ENCODE assay signal across 8 cellular contexts in the genomic region with DNA sequence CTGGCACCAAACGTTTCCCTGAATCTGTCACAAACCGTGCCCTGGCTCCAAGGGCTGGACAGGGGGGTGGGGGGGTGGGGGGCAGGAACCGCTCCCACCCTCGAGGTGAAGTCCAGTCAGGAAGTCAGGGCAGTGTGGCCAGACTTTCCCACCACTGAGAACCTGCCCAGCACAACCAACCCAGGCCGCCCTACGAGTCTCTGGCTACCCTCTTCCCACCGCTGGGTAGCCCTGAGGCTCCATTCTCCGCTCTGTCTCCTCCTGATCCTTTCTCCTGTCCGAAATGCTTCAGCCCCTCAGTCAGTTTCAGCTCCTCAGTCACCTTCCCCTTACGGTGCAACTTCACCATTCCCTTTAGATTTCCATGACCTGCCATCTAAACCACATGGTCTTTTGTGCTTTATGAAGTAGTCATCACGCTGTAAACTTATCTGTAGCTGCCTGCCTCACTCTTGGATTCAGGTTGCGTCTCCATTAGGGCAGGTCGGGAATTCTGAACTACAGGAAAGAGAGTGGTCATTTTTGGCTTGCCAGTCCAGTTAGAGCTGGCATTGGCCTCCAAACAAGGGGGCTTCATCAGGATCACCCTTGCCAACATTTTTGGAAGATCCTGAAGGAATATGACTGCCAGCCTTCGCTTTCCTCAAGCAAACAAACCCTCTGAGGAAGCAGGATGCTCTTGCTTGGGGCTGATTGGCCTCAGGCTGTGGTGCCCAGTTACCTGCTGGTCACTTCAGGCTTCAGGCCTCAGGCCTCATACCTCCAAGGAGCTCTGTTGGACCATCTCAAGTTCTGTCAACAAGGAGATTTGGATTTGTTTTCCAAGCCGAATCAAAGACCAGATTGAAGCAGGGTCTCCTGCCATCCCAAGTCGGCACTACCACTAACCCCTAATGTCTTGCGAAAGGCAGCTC. TPM values are rescaled to one million over a fixed set of nuclear protein-coding genes. Genes with fewer than 3 reads are reported as not detected.
DNase-seq lines count a peak whose midpoint lies in the region; ATAC-seq and TF ChIP-seq lines count a peak whose summit lies in the region.

No MANE protein-coding gene starts in this region.

- no peaks in the 10 kb centered on the region for H3K27me3 Mint-ChIP-seq in T-helper 17 cell

- TF ChIP-seq POLR2A in gastroesophageal sphincter (IDR thresholded peaks at IDR 0.05) (no peak), sigmoid colon (IDR thresholded peaks at IDR 0.05) (no peak)

- no peaks in the 10 kb centered on the region for H3K27me3 ChIP-seq in gastroesophageal sphincter
- H3K27me3 ChIP-seq in sigmoid colon = no peaks in the 10 kb centered on the region

- ATAC-seq in GM18502 (IDR thresholded peaks at IDR 0.05; ENCODE audit: poor library complexity, unreplicated experiment) (peak; percentile 1), T-helper 17 cell (no peak), gastroesophageal sphincter (no peak)

- TF ChIP-seq EP300 in gastroesophageal sphincter (IDR thresholded peaks at IDR 0.05) (no peak), sigmoid colon (IDR thresholded peaks at IDR 0.05) (no peak)

- TF ChIP-seq CTCF in gastroesophageal sphincter (IDR thresholded peaks at IDR 0.05) = no peak
- no peak for TF ChIP-seq CTCF in sigmoid colon (IDR thresholded peaks at IDR 0.05)

- H3K4me3 ChIP-seq in gastroesophageal sphincter (peak overlapping the region; percentile 49 to 64), sigmoid colon (peak overlapping the region; percentile 59 to 88 (median 80))

- DNase-seq in T-helper 17 cell (no peak), sigmoid colon (no peak), NCI-H526 treated with DMSO at 0.1 percent for 48 hours (lab: John Stamatoyannopoulos, UW) (no peak), epidermal melanocyte (ENCODE audit: insufficient read length, low spot score) (no peak)
- DNase-seq in effector CD8-positive, alpha-beta T cell (lab: John Stamatoyannopoulos, UW) = no peak
- DNase-seq in stimulated activated naive CD4-positive, alpha-beta T cell treated with Interleukin-2 at 50 U/mL for 16 hours (lab: John Stamatoyannopoulos, UW) = no peak

- H3K4me3 Mint-ChIP-seq in T-helper 17 cell = peak overlapping the region; percentile 98

- H3K9me3 ChIP-seq in T-helper 17 cell (ENCODE audit: control insufficient read depth, low read length, poor library complexity, severe bottlenecking) (no peaks in the 10 kb centered on the region), gastroesophageal sphincter (no peaks in the 10 kb centered on the region), sigmoid colon (no peaks in the 10 kb centered on the region)

- H3K27ac ChIP-seq in gastroesophageal sphincter (peak overlapping the region; percentile 25 to 94 (median 87)), sigmoid colon (peak overlapping the region; percentile 81 to 91 (median 89))

- H3K36me3 Mint-ChIP-seq in T-helper 17 cell (ENCODE audit: low read depth) = peaks cover 6% of the 10 kb centered on the region

- H3K4me1 ChIP-seq in gastroesophageal sphincter (peaks cover 0 to 44% (median 13%) of the 10 kb centered on the region in 3 donors), sigmoid colon (peaks cover 0 to 41% (median 38%) of the 10 kb centered on the region in 4 donors)

- H3K36me3 ChIP-seq in gastroesophageal sphincter (peaks cover 0 to 24% of the 10 kb centered on the region in 2 donors), sigmoid colon (peaks cover 0 to 14% (median 0%) of the 10 kb centered on the region in 4 donors)

- intact Hi-C loops in sigmoid colon (cut with DNase I) = loop anchor here (2.0 to 5.0 kb wide), 4 partner anchors 52 to 254 kb away; partner anchors contain the start of genes KIF24, NUDT2, UBAP1 and UBAP2

- H3K27ac Mint-ChIP-seq in T-helper 17 cell = peak overlapping the region; percentile 95

- WGBS in gastroesophageal sphincter (ENCODE audit: low coverage in 1 of 2), 2 donors = 75 to 98% methylated on average over 4 to 14 of the region's 17 CpGs
- WGBS in sigmoid colon, 2 donors = 75 to 77% methylated on average over 17 of the region's 17 CpGs

- H3K4me1 Mint-ChIP-seq in T-helper 17 cell = peaks cover 36% of the 10 kb centered on the region

RNA-seq across cellular contexts. Expression of gene DCAF12, which starts 0.8 kb away (rescaled TPM):
- total RNA-seq in T-helper 17 cell = 10 to 100 TPM; 14.8 TPM
- 10 to 100 TPM; 17.0 to 27.5 (median 24.4) TPM for total RNA-seq in gastroesophageal sphincter
- total RNA-seq in sigmoid colon = 10 to 100 TPM; 14.3 to 25.2 (median 20.2) TPM
- polyA plus RNA-seq in sigmoid colon = 10 to 100 TPM; 21.6 to 33.8 (median 28.2) TPM

RNA-seq across cellular contexts. Expression of gene UBAP1, which starts 51.6 kb away (rescaled TPM):
- total RNA-seq in T-helper 17 cell (10 to 100 TPM; 63.3 to 68.2 TPM), gastroesophageal sphincter (100 to 1,000 TPM in 1 of 4 donors, 10 to 100 TPM in 3; 49.2 to 101 (median 66.8) TPM), sigmoid colon (10 to 100 TPM; 42.5 to 52.7 (median 44.3) TPM)
- polyA plus RNA-seq in sigmoid colon = 10 to 100 TPM; 32.8 to 42.5 (median 34.8) TPM
